1 cellular context compared by ENCODE assay signal in the genomic region with DNA sequence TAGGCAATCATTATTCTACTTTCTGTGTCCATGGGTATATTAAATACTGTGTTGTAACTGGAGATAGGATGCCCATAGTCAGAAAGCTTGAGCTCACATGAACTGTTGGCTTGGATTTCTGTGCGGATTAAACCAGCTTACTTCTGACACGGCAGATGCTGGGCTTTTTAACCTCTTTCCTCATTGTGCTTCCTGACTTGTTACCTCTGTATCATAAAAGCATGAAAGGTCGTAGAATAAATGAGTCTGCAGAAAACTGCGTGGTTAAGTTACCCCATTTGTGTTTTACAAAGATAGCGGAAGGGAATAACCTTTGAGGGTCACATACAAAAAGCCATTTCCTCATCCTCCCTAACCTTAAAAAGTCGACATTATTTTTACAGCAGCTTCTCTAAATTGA.
TF ChIP-seq lines count a peak whose summit lies in the region.

No MANE protein-coding gene starts in this region.

TF ChIP-seq in H1, 55 proteins besides CTCF, POLR2A, EP300 and RAD21 (continued from another document):
- no peak for TF ChIP-seq ASH2L (IDR thresholded peaks at IDR 0.05; ENCODE audit: low read length)
- no peak for TF ChIP-seq SAP30 (IDR thresholded peaks at IDR 0.05; ENCODE audit: insufficient read depth, insufficient replicate concordance, low read length)
- no peak for TF ChIP-seq CHD1 (IDR thresholded peaks at IDR 0.05; ENCODE audit: low read depth, low read length)
- no peak for TF ChIP-seq SRF (IDR thresholded peaks at IDR 0.05; ENCODE audit: low read depth, low read length)
- no peak for TF ChIP-seq JUND (IDR thresholded peaks at IDR 0.05; ENCODE audit: low read length)
